ENCODE assay signal across 15 cellular contexts in the genomic region with DNA sequence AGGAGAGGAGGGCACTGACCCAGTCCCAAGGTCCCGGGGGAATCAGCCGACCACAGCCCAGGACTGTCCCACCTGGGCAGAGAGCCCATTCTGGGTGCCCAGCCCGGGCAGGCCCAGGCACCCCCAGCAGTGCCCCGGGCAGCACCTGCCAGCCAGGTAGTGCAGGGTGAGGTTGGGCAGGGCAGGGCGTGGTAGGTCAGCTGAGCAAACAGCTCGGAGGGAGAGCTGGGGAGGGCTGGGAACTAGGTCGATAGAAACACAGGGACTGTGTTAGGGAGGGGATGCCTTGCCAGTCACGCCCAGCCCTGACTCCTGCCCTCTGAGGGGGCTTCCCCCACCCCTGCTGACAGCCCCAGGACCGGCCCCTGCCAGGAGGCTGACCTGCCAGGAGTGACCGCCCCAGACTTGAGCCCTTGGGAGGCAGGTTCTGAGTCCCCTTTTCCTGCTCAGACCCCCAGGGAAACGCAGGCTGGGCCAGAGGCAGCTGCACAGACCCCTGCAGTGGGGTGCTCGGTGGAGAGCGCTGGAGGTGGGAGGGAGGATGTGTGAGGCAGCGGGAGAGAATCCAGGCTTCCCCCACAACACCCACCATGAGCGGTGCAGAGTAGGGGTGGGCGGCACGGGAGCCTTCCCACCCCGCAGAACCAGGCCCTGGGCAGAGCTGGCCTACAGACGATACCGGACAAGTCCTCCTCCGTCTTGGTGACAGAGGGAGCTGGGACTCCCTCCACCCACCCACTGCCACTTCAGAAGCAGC. TPM values are rescaled to one million over a fixed set of nuclear protein-coding genes. Genes with fewer than 3 reads are reported as not detected.
DNase-seq lines count a peak whose midpoint lies in the region; ATAC-seq, FAIRE-seq and TF ChIP-seq lines count a peak whose summit lies in the region.
"Had no signal": no experiment of that assay in that cellular context is flagged by ENCODE, and none has a peak within 500 bp of the region (broad histone marks: within the 10 kb centered on the region; RNA-seq: fewer than 3 reads in every experiment).

No MANE protein-coding gene starts in this region.

- TF ChIP-seq EP300 in K562 (IDR thresholded peaks at IDR 0.05; ENCODE audit: low read length): no peak

- no peak overlapping the region for H3K27ac Mint-ChIP-seq in naive thymus-derived CD4-positive, alpha-beta T cell
- H3K27ac Mint-ChIP-seq in activated T-helper 1 cell treated with anti-CD3 and anti-CD28 coated beads, Interleukin-12 subunit alpha, Interleukin-12 subunit beta, Interleukin-2, Interleukin-4 antibody, amounts not matched to agents 30 ng/mL and 10 ng/mL and 1 ng/mL, durations not matched to agents 14 hours and 24 hours and 36 hours: no peak overlapping the region
- H3K27ac Mint-ChIP-seq: CD4-positive, alpha-beta T cell; HFFc6; nephron had no signal

- no peak overlapping the region for H3K4me3 ChIP-seq in K562
- H3K4me3 ChIP-seq in naive thymus-derived CD4-positive, alpha-beta T cell (ENCODE audit: low read length): no peak overlapping the region
- H3K4me3 ChIP-seq in A673 (ENCODE audit: low read depth, low read length, poor library complexity, severe bottlenecking): no peak overlapping the region

- peaks cover 20 to 43% of the 10 kb centered on the region in 2 experiments; a peak in 4 of 5 replicates for H3K27me3 ChIP-seq in K562 (ENCODE audit: control insufficient read depth in 2 of 2, insufficient read depth in 2 of 2, low read length in 2 of 2)
- H3K27me3 ChIP-seq in naive thymus-derived CD4-positive, alpha-beta T cell (ENCODE audit: control insufficient read depth in 2 of 2, insufficient read depth in 2 of 2, low read length in 2 of 2): no peaks in the 10 kb centered on the region
- peaks cover 28% of the 10 kb centered on the region for H3K27me3 ChIP-seq in A673 (replicated peaks; ENCODE audit: insufficient read depth, low read depth, low read length, poor library complexity)

- H3K27ac ChIP-seq in K562 (ENCODE audit: extremely low read depth, low read depth, low read length) (no peak overlapping the region), A673 (ENCODE audit: low read depth, low read length, poor library complexity, severe bottlenecking) (no peak overlapping the region)
- H3K27ac ChIP-seq in naive thymus-derived CD4-positive, alpha-beta T cell (ENCODE audit: low read depth, low read length): no peak overlapping the region

- CTCF ChIA-PET in K562 (lab: Yijun Ruan, JAX; ENCODE audit: low intra/inter-chr PET ratio) (no interaction called here), A673 (lab: Charles Lee) (no interaction called here)
- CTCF ChIA-PET in naive thymus-derived CD4-positive, alpha-beta T cell (lab: Charles Lee): no interaction called here

- peaks cover 15 to 34% (median 28%) of the 10 kb centered on the region in 5 donors for H3K27me3 Mint-ChIP-seq in naive thymus-derived CD4-positive, alpha-beta T cell
- H3K27me3 Mint-ChIP-seq in activated T-helper 1 cell treated with anti-CD3 and anti-CD28 coated beads, Interleukin-12 subunit alpha, Interleukin-12 subunit beta, Interleukin-2, Interleukin-4 antibody, amounts not matched to agents 30 ng/mL and 10 ng/mL and 1 ng/mL, durations not matched to agents 14 hours and 24 hours and 36 hours (ENCODE audit: insufficient read depth): peaks cover 21% of the 10 kb centered on the region

- no peak for TF ChIP-seq RAD21 in K562 (CRISPR knock-in tag; conservative IDR thresholded peaks at IDR 0.05 in 1 of 2, IDR thresholded peaks at IDR 0.05 in 1 of 2)

- BruUV-seq in K562 (replicated peaks; lab: Mats Ljungman, UMichigan) (no TSS peak), A673 (replicated peaks; lab: Mats Ljungman, UMichigan) (no TSS peak)

- no peaks in the 10 kb centered on the region for H3K79me2 ChIP-seq in K562 (ENCODE audit: control insufficient read depth, insufficient read depth, low read length)

- intact Hi-C loops in K562 (cut with micrococcal nuclease) (no loop called here), A673 (cut with micrococcal nuclease; ENCODE audit: unreplicated experiment) (no loop called here)
- intact Hi-C loops in naive thymus-derived CD4-positive, alpha-beta T cell (cut with micrococcal nuclease): no loop called here
- intact Hi-C loops in activated T-helper 1 cell treated with anti-CD3 and anti-CD28 coated beads, Interleukin-12 subunit alpha, Interleukin-12 subunit beta, Interleukin-2, Interleukin-4 antibody, amounts not matched to agents 30 ng/mL and 10 ng/mL and 1 ng/mL, durations not matched to agents 14 hours and 24 hours and 36 hours (cut with micrococcal nuclease): no loop called here

- ATAC-seq in K562: 0 out of 3 replicates have a peak, but pooled peaks have one; percentile 19
- peak; percentile 18 for ATAC-seq in naive thymus-derived CD4-positive, alpha-beta T cell

- in situ Hi-C loops in K562 (cut with MboI): no loop called here

- H3K4me1 ChIP-seq in K562 (replicated peaks in 1 of 2; ENCODE audit: control insufficient read depth in 2 of 2, insufficient read depth in 2 of 2, low read length in 2 of 2) (peaks cover 0 to 66% of the 10 kb centered on the region in 2 experiments; a peak in 2 of 5 replicates), A673 (ENCODE audit: insufficient read depth, low read length, poor library complexity, severe bottlenecking) (no peaks in the 10 kb centered on the region)
- H3K4me1 ChIP-seq in naive thymus-derived CD4-positive, alpha-beta T cell (ENCODE audit: control insufficient read depth in 2 of 2, insufficient read depth in 2 of 2, low read length in 2 of 2): no peaks in the 10 kb centered on the region

- TF ChIP-seq CTCF in K562 (IDR thresholded peaks at IDR 0.05 in 2 of 3, conservative IDR thresholded peaks at IDR 0.05 in 1 of 3; ENCODE audit: insufficient read depth in 2 of 3, low read depth in 1 of 3, low read length in 3 of 3): no peak
- no peak for TF ChIP-seq CTCF in A673 (conservative IDR thresholded peaks at IDR 0.05; ENCODE audit: low read depth, low read length)

- 18% methylated on average over 16 of the region's 21 CpGs for WGBS in K562 (ENCODE audit: insufficient coverage, low coverage, missing lambda C conversion rate)

- POLR2A ChIA-PET in K562 (lab: Yijun Ruan, JAX): interaction anchor here (0.6 to 1.8 kb wide), 2 partner anchors 18 to 30 kb away, joined by 3 read pairs; no protein-coding TSS in a partner anchor
- POLR2A ChIA-PET in naive thymus-derived CD4-positive, alpha-beta T cell (lab: Charles Lee): no interaction called here
- POLR2A ChIA-PET in A673 (lab: Charles Lee; ENCODE audit: low non-redundant PET): no interaction called here

- H3K9me3 ChIP-seq in K562 (replicated peaks; ENCODE audit: control insufficient read depth, insufficient read depth, low read depth, low read length) (no peaks in the 10 kb centered on the region), A673 (ENCODE audit: low read depth, low read length, poor library complexity, severe bottlenecking) (no peaks in the 10 kb centered on the region)
- no peaks in the 10 kb centered on the region for H3K9me3 ChIP-seq in naive thymus-derived CD4-positive, alpha-beta T cell (ENCODE audit: control insufficient read depth in 2 of 3, low read length in 3 of 3)

- H3K9ac ChIP-seq in K562 (ENCODE audit: insufficient read depth in 1 of 2, low read depth in 2 of 2, low read length in 2 of 2): no peak overlapping the region

- no peak for FAIRE-seq in K562 (lab: Jason Lieb, UNC)

- no peaks in the 10 kb centered on the region for H3K9me1 ChIP-seq in K562 (ENCODE audit: control insufficient read depth, insufficient read depth, low read length)

- no peak for TF ChIP-seq POLR2A in K562 (conservative IDR thresholded peaks at IDR 0.05)

- no peak overlapping the region for H3K4me2 ChIP-seq in K562 (ENCODE audit: insufficient read depth, low read length)

- H2AFZ ChIP-seq in K562 (ENCODE audit: low read depth, low read length): no peak overlapping the region

- H3K4me3 Mint-ChIP-seq in naive thymus-derived CD4-positive, alpha-beta T cell: no peak overlapping the region
- no peak overlapping the region for H3K4me3 Mint-ChIP-seq in activated T-helper 1 cell treated with anti-CD3 and anti-CD28 coated beads, Interleukin-12 subunit alpha, Interleukin-12 subunit beta, Interleukin-2, Interleukin-4 antibody, amounts not matched to agents 30 ng/mL and 10 ng/mL and 1 ng/mL, durations not matched to agents 14 hours and 24 hours and 36 hours
- H3K4me3 Mint-ChIP-seq: CD4-positive, alpha-beta T cell; HFFc6; nephron had no signal

- DNase-seq in DMS53 treated with DMSO at 0.1 percent for 48 hours (lab: John Stamatoyannopoulos, UW; ENCODE audit: unreplicated experiment) (peak; percentile 12), NCI-H1417 (lab: John Stamatoyannopoulos, UW) (peak; percentile 68 to 81 (median 78)), K562 (ENCODE audit: extremely low read depth in 1 of 4, low spot score in 3 of 4) (no peak), A673 (ENCODE audit: low spot score) (no peak), amygdala (lab: John Stamatoyannopoulos, UW) (no peak)
- no peak for DNase-seq in naive thymus-derived CD4-positive, alpha-beta T cell
- no peak for DNase-seq in activated T-helper 1 cell treated with anti-CD3 and anti-CD28 coated beads, Interleukin-12 subunit alpha, Interleukin-12 subunit beta, Interleukin-2, Interleukin-4 antibody, amounts not matched to agents 30 ng/mL and 10 ng/mL and 1 ng/mL, durations not matched to agents 14 hours and 24 hours and 36 hours (ENCODE audit: low spot score)
- no peak for DNase-seq in activated effector memory CD4-positive, alpha-beta T cell treated with anti-CD3 and anti-CD28 coated beads, Interleukin-2, amount 50 U/mL, for 16 hours
- DNase-seq: activated CD4-positive, alpha-beta T cell treated with anti-CD3 and anti-CD28 coated beads for 48 hours; activated effector memory CD4-positive, alpha-beta T cell treated with Interleukin-2 at 50 U/mL for 16 hours; CD4-positive, alpha-beta T cell; HFFc6; stimulated activated CD4-positive, alpha-beta T cell treated with anti-CD3 and anti-CD28 coated beads, Interleukin-12 subunit alpha, Interleukin-12 subunit beta, amount 100 ng/mL, for 4 hours had no signal

- H3K4me1 Mint-ChIP-seq in naive thymus-derived CD4-positive, alpha-beta T cell: peaks cover 0 to 5% (median 0%) of the 10 kb centered on the region in 7 donors
- H3K4me1 Mint-ChIP-seq in activated T-helper 1 cell treated with anti-CD3 and anti-CD28 coated beads, Interleukin-12 subunit alpha, Interleukin-12 subunit beta, Interleukin-2, Interleukin-4 antibody, amounts not matched to agents 30 ng/mL and 10 ng/mL and 1 ng/mL, durations not matched to agents 14 hours and 24 hours and 36 hours (ENCODE audit: low read depth): no peaks in the 10 kb centered on the region

- no peaks in the 10 kb centered on the region for H3K9me3 Mint-ChIP-seq in naive thymus-derived CD4-positive, alpha-beta T cell
- H3K9me3 Mint-ChIP-seq in activated T-helper 1 cell treated with anti-CD3 and anti-CD28 coated beads, Interleukin-12 subunit alpha, Interleukin-12 subunit beta, Interleukin-2, Interleukin-4 antibody, amounts not matched to agents 30 ng/mL and 10 ng/mL and 1 ng/mL, durations not matched to agents 14 hours and 24 hours and 36 hours: no peaks in the 10 kb centered on the region
- H3K9me3 Mint-ChIP-seq: CD4-positive, alpha-beta T cell; HFFc6; nephron had no signal

- H4K20me1 ChIP-seq in K562 (replicated peaks; ENCODE audit: control insufficient read depth, insufficient read depth, low read length): no peaks in the 10 kb centered on the region

- H3K36me3 Mint-ChIP-seq in naive thymus-derived CD4-positive, alpha-beta T cell: no peaks in the 10 kb centered on the region
- H3K36me3 Mint-ChIP-seq in activated T-helper 1 cell treated with anti-CD3 and anti-CD28 coated beads, Interleukin-12 subunit alpha, Interleukin-12 subunit beta, Interleukin-2, Interleukin-4 antibody, amounts not matched to agents 30 ng/mL and 10 ng/mL and 1 ng/mL, durations not matched to agents 14 hours and 24 hours and 36 hours (ENCODE audit: low read depth): no peaks in the 10 kb centered on the region

- H3K36me3 ChIP-seq in K562 (ENCODE audit: control insufficient read depth, insufficient read depth, low read length) (no peaks in the 10 kb centered on the region), A673 (ENCODE audit: insufficient read depth, low read length, poor library complexity, severe bottlenecking) (no peaks in the 10 kb centered on the region)
- no peaks in the 10 kb centered on the region for H3K36me3 ChIP-seq in naive thymus-derived CD4-positive, alpha-beta T cell (ENCODE audit: control insufficient read depth in 2 of 3, insufficient read depth in 3 of 3, low read length in 3 of 3)

RNA-seq across cellular contexts. Expression of gene HS3ST6, which starts 4.7 kb away (rescaled TPM):
- not detected in 2 replicates for total RNA-seq in K562 (2011; cell fraction: chromatin; rRNA removed; ENCODE audit: low replicate concordance)
- total RNA-seq in K562 (2011; cell fraction: nucleolus; rRNA removed): not detected in 2 replicates
- not detected in 2 replicates for total RNA-seq in K562 (2011; cell fraction: nucleoplasm; rRNA removed)
- not detected in 2 replicates for total RNA-seq in K562 (2014; rRNA removed)
- not detected in 2 replicates for total RNA-seq in K562 (2014; rRNA removed; fragmentation: Illumina TruSeq; extraction: Trizol)
- total RNA-seq in K562 (2015; rRNA removed; fragmentation: Illumina TruSeq; extraction: Trizol): not detected in 2 replicates
- not detected in 2 replicates for total RNA-seq in K562 (2021)
- not detected in 2 replicates for polyA plus RNA-seq in K562 (2011; rRNA removed)
- not detected in 2 replicates for polyA plus RNA-seq in K562 (2011; cell fraction: cytosol; rRNA removed)
- not detected in 2 replicates for polyA plus RNA-seq in K562 (2011; cell fraction: nucleus; rRNA removed)
- polyA plus RNA-seq in K562 (2012): not detected in 2 replicates
- not detected in 2 replicates for polyA plus RNA-seq in K562 (2014; fragmentation: Illumina TruSeq; extraction: Trizol)
- not detected for polyA plus RNA-seq in K562 (2014; fragmentation: Nextera tagmentation; extraction: Ambion mirVana)
- not detected in 2 replicates for polyA plus RNA-seq in K562 (2014; rRNA removed)
- not detected in 2 replicates for polyA minus RNA-seq in K562 (2011; rRNA and poly(A)+ RNA removed)
- polyA minus RNA-seq in K562 (2011; cell fraction: cytosol; rRNA and poly(A)+ RNA removed): not detected in 2 replicates
- not detected in 2 replicates for polyA minus RNA-seq in K562 (2011; cell fraction: nucleus; rRNA and poly(A)+ RNA removed)
- total RNA-seq in naive thymus-derived CD4-positive, alpha-beta T cell: not detected
- not detected for polyA plus RNA-seq in naive thymus-derived CD4-positive, alpha-beta T cell
- total RNA-seq in A673 (2021): not detected in 2 replicates
- not detected in 2 replicates for total RNA-seq in activated T-helper 1 cell treated with anti-CD3 and anti-CD28 coated beads, Interleukin-12 subunit alpha, Interleukin-12 subunit beta, Interleukin-2, Interleukin-4 antibody, amounts not matched to agents 30 ng/mL and 10 ng/mL and 1 ng/mL, durations not matched to agents 14 hours and 24 hours and 36 hours
- total RNA-seq: CD4-positive, alpha-beta T cell; HFFc6; T-helper 1 cell treated with Interleukin-12 subunit alpha and Interleukin-12 subunit beta and Interleukin-4 antibody, amounts not matched to agents 30 ng/mL and 1 ng/mL, for 36 hours had no signal

RNA-seq across cellular contexts. Expression of gene MSRB1, which starts 29.5 kb away (rescaled TPM):
- total RNA-seq in K562 (2011; cell fraction: chromatin; rRNA removed; ENCODE audit: low replicate concordance): 12.4 and 30.9 TPM in 2 replicates
- total RNA-seq in K562 (2011; cell fraction: nucleolus; rRNA removed): 33.7 and 34.3 TPM in 2 replicates
- 21.2 and 21.5 TPM in 2 replicates for total RNA-seq in K562 (2011; cell fraction: nucleoplasm; rRNA removed)
- total RNA-seq in K562 (2014; rRNA removed): 21.3 and 24.6 TPM in 2 replicates
- total RNA-seq in K562 (2014; rRNA removed; fragmentation: Illumina TruSeq; extraction: Trizol): 7.6 and 10.0 TPM in 2 replicates
- 22.6 and 25.7 TPM in 2 replicates for total RNA-seq in K562 (2015; rRNA removed; fragmentation: Illumina TruSeq; extraction: Trizol)
- total RNA-seq in K562 (2021): 28.6 and 29.5 TPM in 2 replicates
- polyA plus RNA-seq in K562 (2011; rRNA removed): 33.7 and 38.5 TPM in 2 replicates
- 47.8 and 79.5 TPM in 2 replicates for polyA plus RNA-seq in K562 (2011; cell fraction: cytosol; rRNA removed)
- 23.0 and 23.2 TPM in 2 replicates for polyA plus RNA-seq in K562 (2011; cell fraction: nucleus; rRNA removed)
- polyA plus RNA-seq in K562 (2012): 41.0 and 47.9 TPM in 2 replicates
- polyA plus RNA-seq in K562 (2014; fragmentation: Illumina TruSeq; extraction: Trizol): 30.7 and 32.4 TPM in 2 replicates
- 10 to 100 TPM in 1 of 2 experiments, 1 to 10 TPM in 1; 5.4 to 15.3 TPM for polyA plus RNA-seq in K562 (2014; fragmentation: Nextera tagmentation; extraction: Ambion mirVana)
- 31.8 and 39.6 TPM in 2 replicates for polyA plus RNA-seq in K562 (2014; rRNA removed)
- 18.6 and 23.6 TPM in 2 replicates for polyA minus RNA-seq in K562 (2011; rRNA and poly(A)+ RNA removed)
- 15.5 and 22.4 TPM in 2 replicates for polyA minus RNA-seq in K562 (2011; cell fraction: cytosol; rRNA and poly(A)+ RNA removed)
- polyA minus RNA-seq in K562 (2011; cell fraction: nucleus; rRNA and poly(A)+ RNA removed): 13.5 and 23.2 TPM in 2 replicates
- 10 to 100 TPM in 2 of 5 experiments, 1 to 10 TPM in 3; 5.5 to 27.0 (median 8.2) TPM for total RNA-seq in naive thymus-derived CD4-positive, alpha-beta T cell
- 10 to 100 TPM; 15.6 to 15.8 TPM for polyA plus RNA-seq in naive thymus-derived CD4-positive, alpha-beta T cell
- 17.7 and 23.4 TPM in 2 replicates for total RNA-seq in A673 (2021)
- 22.1 and 26.1 TPM in 2 replicates for total RNA-seq in activated T-helper 1 cell treated with anti-CD3 and anti-CD28 coated beads, Interleukin-12 subunit alpha, Interleukin-12 subunit beta, Interleukin-2, Interleukin-4 antibody, amounts not matched to agents 30 ng/mL and 10 ng/mL and 1 ng/mL, durations not matched to agents 14 hours and 24 hours and 36 hours

RNA-seq across cellular contexts. Expression of gene RPL3L, which starts 41.0 kb away (rescaled TPM):
- total RNA-seq in K562 (2011; cell fraction: chromatin; rRNA removed; ENCODE audit: low replicate concordance): 0.58 TPM in 1 of 2 replicates, not detected in the other
- total RNA-seq in K562 (2011; cell fraction: nucleolus; rRNA removed): 1.6 and 1.8 TPM in 2 replicates
- total RNA-seq in K562 (2011; cell fraction: nucleoplasm; rRNA removed): 1.4 TPM in 1 of 2 replicates, not detected in the other
- total RNA-seq in K562 (2014; rRNA removed): 0.33 TPM in 1 of 2 replicates, not detected in the other
- 0.58 and 0.64 TPM in 2 replicates for total RNA-seq in K562 (2014; rRNA removed; fragmentation: Illumina TruSeq; extraction: Trizol)
- total RNA-seq in K562 (2015; rRNA removed; fragmentation: Illumina TruSeq; extraction: Trizol): 0.38 and 0.51 TPM in 2 replicates
- 0.58 and 0.86 TPM in 2 replicates for total RNA-seq in K562 (2021)
- polyA plus RNA-seq in K562 (2011; rRNA removed): 0.09 and 0.11 TPM in 2 replicates
- 0.03 TPM in 1 of 2 replicates, not detected in the other for polyA plus RNA-seq in K562 (2011; cell fraction: cytosol; rRNA removed)
- polyA plus RNA-seq in K562 (2011; cell fraction: nucleus; rRNA removed): 0.64 and 0.84 TPM in 2 replicates
- polyA plus RNA-seq in K562 (2012): 0.13 and 0.24 TPM in 2 replicates
- polyA plus RNA-seq in K562 (2014; fragmentation: Illumina TruSeq; extraction: Trizol): 0.10 TPM in 1 of 2 replicates, not detected in the other
- under 1 TPM; 0.04 TPM for polyA plus RNA-seq in K562 (2014; fragmentation: Nextera tagmentation; extraction: Ambion mirVana)
- polyA plus RNA-seq in K562 (2014; rRNA removed): 0.08 TPM in 1 of 2 replicates, not detected in the other
- polyA minus RNA-seq in K562 (2011; rRNA and poly(A)+ RNA removed): 0.49 and 0.60 TPM in 2 replicates
- polyA minus RNA-seq in K562 (2011; cell fraction: cytosol; rRNA and poly(A)+ RNA removed): not detected in 2 replicates
- polyA minus RNA-seq in K562 (2011; cell fraction: nucleus; rRNA and poly(A)+ RNA removed): 1.8 and 1.9 TPM in 2 replicates
- total RNA-seq in naive thymus-derived CD4-positive, alpha-beta T cell: not detected
- polyA plus RNA-seq in naive thymus-derived CD4-positive, alpha-beta T cell: not detected
- not detected in 2 replicates for total RNA-seq in A673 (2021)
- total RNA-seq in activated T-helper 1 cell treated with anti-CD3 and anti-CD28 coated beads, Interleukin-12 subunit alpha, Interleukin-12 subunit beta, Interleukin-2, Interleukin-4 antibody, amounts not matched to agents 30 ng/mL and 10 ng/mL and 1 ng/mL, durations not matched to agents 14 hours and 24 hours and 36 hours: 1.1 and 1.9 TPM in 2 replicates
- total RNA-seq: CD4-positive, alpha-beta T cell; HFFc6; T-helper 1 cell treated with Interleukin-12 subunit alpha and Interleukin-12 subunit beta and Interleukin-4 antibody, amounts not matched to agents 30 ng/mL and 1 ng/mL, for 36 hours had no signal

RNA-seq across cellular contexts. Expression of gene MEIOB, which starts 41.5 kb away (rescaled TPM):
- total RNA-seq in K562 (2011; cell fraction: chromatin; rRNA removed; ENCODE audit: low replicate concordance): 74.8 and 124 TPM in 2 replicates
- total RNA-seq in K562 (2011; cell fraction: nucleolus; rRNA removed): 45.5 and 47.0 TPM in 2 replicates
- total RNA-seq in K562 (2011; cell fraction: nucleoplasm; rRNA removed): 60.7 and 73.0 TPM in 2 replicates
- total RNA-seq in K562 (2014; rRNA removed) (94.6 and 105 TPM in 2 replicates), K562 (2014; rRNA removed; fragmentation: Illumina TruSeq; extraction: Trizol) (120 and 136 TPM in 2 replicates), K562 (2015; rRNA removed; fragmentation: Illumina TruSeq; extraction: Trizol) (96.2 and 98.5 TPM in 2 replicates), K562 (2021) (97.6 and 105 TPM in 2 replicates), A673 (2021) (0.48 and 0.62 TPM in 2 replicates)
- polyA plus RNA-seq in K562 (2011; rRNA removed) (172 and 203 TPM in 2 replicates), K562 (2014; fragmentation: Illumina TruSeq; extraction: Trizol) (99.2 and 109 TPM in 2 replicates), K562 (2014; fragmentation: Nextera tagmentation; extraction: Ambion mirVana) (10 to 100 TPM; 25.4 to 36.7 TPM), K562 (2014; rRNA removed) (136 and 153 TPM in 2 replicates)
- polyA plus RNA-seq in K562 (2011; cell fraction: cytosol; rRNA removed): 38.8 and 60.1 TPM in 2 replicates
- polyA plus RNA-seq in K562 (2011; cell fraction: nucleus; rRNA removed): 161 and 234 TPM in 2 replicates
- polyA plus RNA-seq in K562 (2012): 64.7 and 79.1 TPM in 2 replicates
- polyA minus RNA-seq in K562 (2011; rRNA and poly(A)+ RNA removed): 102 and 105 TPM in 2 replicates
- 36.7 and 46.0 TPM in 2 replicates for polyA minus RNA-seq in K562 (2011; cell fraction: cytosol; rRNA and poly(A)+ RNA removed)
- 36.9 and 49.4 TPM in 2 replicates for polyA minus RNA-seq in K562 (2011; cell fraction: nucleus; rRNA and poly(A)+ RNA removed)
- not detected for total RNA-seq in naive thymus-derived CD4-positive, alpha-beta T cell
- not detected for polyA plus RNA-seq in naive thymus-derived CD4-positive, alpha-beta T cell
- not detected in 2 replicates for total RNA-seq in activated T-helper 1 cell treated with anti-CD3 and anti-CD28 coated beads, Interleukin-12 subunit alpha, Interleukin-12 subunit beta, Interleukin-2, Interleukin-4 antibody, amounts not matched to agents 30 ng/mL and 10 ng/mL and 1 ng/mL, durations not matched to agents 14 hours and 24 hours and 36 hours
- total RNA-seq: CD4-positive, alpha-beta T cell; HFFc6; T-helper 1 cell treated with Interleukin-12 subunit alpha and Interleukin-12 subunit beta and Interleukin-4 antibody, amounts not matched to agents 30 ng/mL and 1 ng/mL, for 36 hours had no signal

RNA-seq across cellular contexts. Expression of gene NDUFB10, which starts 45.8 kb away (rescaled TPM):
- 23.1 and 36.2 TPM in 2 replicates for total RNA-seq in K562 (2011; cell fraction: chromatin; rRNA removed; ENCODE audit: low replicate concordance)
- total RNA-seq in K562 (2011; cell fraction: nucleolus; rRNA removed): 30.7 and 34.7 TPM in 2 replicates
- 29.8 and 36.9 TPM in 2 replicates for total RNA-seq in K562 (2011; cell fraction: nucleoplasm; rRNA removed)
- total RNA-seq in K562 (2014; rRNA removed): 527 and 595 TPM in 2 replicates
- 134 and 149 TPM in 2 replicates for total RNA-seq in K562 (2014; rRNA removed; fragmentation: Illumina TruSeq; extraction: Trizol)
- 228 and 241 TPM in 2 replicates for total RNA-seq in K562 (2015; rRNA removed; fragmentation: Illumina TruSeq; extraction: Trizol)
- total RNA-seq in K562 (2021): 239 and 265 TPM in 2 replicates
- polyA plus RNA-seq in K562 (2011; rRNA removed): 69.3 and 98.6 TPM in 2 replicates
- 131 and 284 TPM in 2 replicates for polyA plus RNA-seq in K562 (2011; cell fraction: cytosol; rRNA removed)
- 120 and 169 TPM in 2 replicates for polyA plus RNA-seq in K562 (2011; cell fraction: nucleus; rRNA removed)
- 158 and 278 TPM in 2 replicates for polyA plus RNA-seq in K562 (2012)
- 161 and 217 TPM in 2 replicates for polyA plus RNA-seq in K562 (2014; fragmentation: Illumina TruSeq; extraction: Trizol)
- 100 to 1,000 TPM in 1 of 2 experiments, 10 to 100 TPM in 1; 81.5 to 101 TPM for polyA plus RNA-seq in K562 (2014; fragmentation: Nextera tagmentation; extraction: Ambion mirVana)
- 294 and 372 TPM in 2 replicates for polyA plus RNA-seq in K562 (2014; rRNA removed)
- polyA minus RNA-seq in K562 (2011; rRNA and poly(A)+ RNA removed): 104 and 114 TPM in 2 replicates
- polyA minus RNA-seq in K562 (2011; cell fraction: cytosol; rRNA and poly(A)+ RNA removed): 172 and 191 TPM in 2 replicates
- polyA minus RNA-seq in K562 (2011; cell fraction: nucleus; rRNA and poly(A)+ RNA removed): 14.4 and 25.9 TPM in 2 replicates
- total RNA-seq in naive thymus-derived CD4-positive, alpha-beta T cell: 100 to 1,000 TPM in 1 of 5 experiments, 10 to 100 TPM in 4; 40.0 to 114 (median 71.1) TPM
- polyA plus RNA-seq in naive thymus-derived CD4-positive, alpha-beta T cell: 100 to 1,000 TPM; 166 to 180 TPM
- total RNA-seq in A673 (2021): 178 and 210 TPM in 2 replicates
- 134 and 138 TPM in 2 replicates for total RNA-seq in activated T-helper 1 cell treated with anti-CD3 and anti-CD28 coated beads, Interleukin-12 subunit alpha, Interleukin-12 subunit beta, Interleukin-2, Interleukin-4 antibody, amounts not matched to agents 30 ng/mL and 10 ng/mL and 1 ng/mL, durations not matched to agents 14 hours and 24 hours and 36 hours

Comparison
In these comparisons a context has a peak if more than half of its experiments do, and no peak if none do; other contexts are left out.
1. DNase-seq: peak in DMS53 treated with DMSO at 0.1 percent for 48 hours (single experiment) and NCI-H1417 (3 of 3); none in K562 (0 of 4), naive thymus-derived CD4-positive, alpha-beta T cell (0 of 9), A673 (single experiment), activated T-helper 1 cell treated with anti-CD3 and anti-CD28 coated beads, Interleukin-12 subunit alpha, Interleukin-12 subunit beta, Interleukin-2, Interleukin-4 antibody, amounts not matched to agents 30 ng/mL and 10 ng/mL and 1 ng/mL, durations not matched to agents 14 hours and 24 hours and 36 hours (single experiment), amygdala (0 of 56) and activated effector memory CD4-positive, alpha-beta T cell treated with anti-CD3 and anti-CD28 coated beads, Interleukin-2, amount 50 U/mL, for 16 hours (single experiment).